Comparison of ENCODE assay signal across 32 cellular contexts in genomic region chr2:68920481-68921170, GRCh38. TPM values are rescaled to one million over a fixed set of nuclear protein-coding genes. Genes with fewer than 3 reads are reported as not detected.
"Had no signal": no experiment of that assay in that cellular context is flagged by ENCODE, and none has a peak within 500 bp of the region (broad histone marks: within the 10 kb centered on the region; RNA-seq: fewer than 3 reads in every experiment).

No MANE protein-coding gene starts in this region.

- H3K4me3 ChIP-seq: lower lobe of right lung, psoas muscle, smooth muscle cell, upper lobe of left lung had no signal

- H3K27ac ChIP-seq: lower lobe of right lung, psoas muscle, upper lobe of left lung, VCaP had no signal

- H3K27me3 Mint-ChIP-seq: activated naive CD4-positive, alpha-beta T cell treated with anti-CD3 and anti-CD28 coated beads, Interleukin-2, amount 50 U/mL, for 24 hours; activated T-cell treated with anti-CD3 and anti-CD28 coated beads, Interleukin-2, amount 50 U/mL, for 24 hours; stimulated activated memory B cell treated with anti-CD40 and anti-IgM and Interleukin-4, amounts not matched to agents 10 μg/mL and 1 μg/mL and 100 μg/mL, for 72 hours; stimulated activated naive CD8-positive, alpha-beta T cell treated with anti-CD3 and anti-CD28 coated beads, Interleukin-15, amount 100 ng/mL, for 72 hours had no signal

- ATAC-seq: lower lobe of right lung; psoas muscle; stimulated activated memory B cell treated with anti-CD40 and anti-IgM and Interleukin-4, amounts not matched to agents 10 μg/mL and 1 μg/mL and 100 μg/mL, for 72 hours; stimulated activated naive CD8-positive, alpha-beta T cell treated with anti-CD3 and anti-CD28 coated beads, Interleukin-15, amount 100 ng/mL, for 72 hours had no signal

- H3K4me2 ChIP-seq: smooth muscle cell had no signal

- H3K27ac Mint-ChIP-seq: activated CD4-positive, alpha-beta memory T cell treated with anti-CD3 and anti-CD28 coated beads, Interleukin-2, amount 10 ng/mL, durations not matched to agents 7 days and 5 days; activated naive CD4-positive, alpha-beta T cell treated with anti-CD3 and anti-CD28 coated beads, Interleukin-2, amount 50 U/mL, for 24 hours; activated T-cell treated with anti-CD3 and anti-CD28 coated beads, Interleukin-2, amount 50 U/mL, for 24 hours; nephron; stimulated activated memory B cell treated with anti-CD40 and anti-IgM and Interleukin-4, amounts not matched to agents 10 μg/mL and 1 μg/mL and 100 μg/mL, for 72 hours; stimulated activated naive CD8-positive, alpha-beta T cell treated with anti-CD3 and anti-CD28 coated beads, Interleukin-15, amount 100 ng/mL, for 72 hours; T-helper 1 cell treated with Interleukin-12 subunit alpha and Interleukin-12 subunit beta and Interleukin-4 antibody, amounts not matched to agents 30 μg/mL and 1 μg/mL, for 36 hours had no signal

- H3K9me3 ChIP-seq: lower lobe of right lung, psoas muscle, upper lobe of left lung had no signal

- H3K36me3 Mint-ChIP-seq: activated naive CD4-positive, alpha-beta T cell treated with anti-CD3 and anti-CD28 coated beads, Interleukin-2, amount 50 U/mL, for 24 hours; stimulated activated memory B cell treated with anti-CD40 and anti-IgM and Interleukin-4, amounts not matched to agents 10 μg/mL and 1 μg/mL and 100 μg/mL, for 72 hours had no signal

- FAIRE-seq: endothelial cell of umbilical vein, keratinocyte, TTC549 had no signal

- H3K9me3 Mint-ChIP-seq: activated CD4-positive, alpha-beta memory T cell treated with anti-CD3 and anti-CD28 coated beads, Interleukin-2, amount 10 ng/mL, durations not matched to agents 7 days and 5 days; activated naive CD4-positive, alpha-beta T cell treated with anti-CD3 and anti-CD28 coated beads, Interleukin-2, amount 50 U/mL, for 24 hours; activated T-cell treated with anti-CD3 and anti-CD28 coated beads, Interleukin-2, amount 50 U/mL, for 24 hours; nephron; stimulated activated memory B cell treated with anti-CD40 and anti-IgM and Interleukin-4, amounts not matched to agents 10 μg/mL and 1 μg/mL and 100 μg/mL, for 72 hours; stimulated activated naive CD8-positive, alpha-beta T cell treated with anti-CD3 and anti-CD28 coated beads, Interleukin-15, amount 100 ng/mL, for 72 hours; T-helper 1 cell treated with Interleukin-12 subunit alpha and Interleukin-12 subunit beta and Interleukin-4 antibody, amounts not matched to agents 30 μg/mL and 1 μg/mL, for 36 hours had no signal

- H3K36me3 ChIP-seq: lower lobe of right lung, upper lobe of left lung had no signal

- H3K4me1 Mint-ChIP-seq: nephron; stimulated activated memory B cell treated with anti-CD40 and anti-IgM and Interleukin-4, amounts not matched to agents 10 μg/mL and 1 μg/mL and 100 μg/mL, for 72 hours; stimulated activated naive CD8-positive, alpha-beta T cell treated with anti-CD3 and anti-CD28 coated beads, Interleukin-15, amount 100 ng/mL, for 72 hours had no signal

- H3K27me3 ChIP-seq: upper lobe of left lung had no signal

- H3K4me3 Mint-ChIP-seq: activated CD4-positive, alpha-beta memory T cell treated with anti-CD3 and anti-CD28 coated beads, Interleukin-2, amount 10 ng/mL, durations not matched to agents 7 days and 5 days; activated naive CD4-positive, alpha-beta T cell treated with anti-CD3 and anti-CD28 coated beads, Interleukin-2, amount 50 U/mL, for 24 hours; activated T-cell treated with anti-CD3 and anti-CD28 coated beads, Interleukin-2, amount 50 U/mL, for 24 hours; nephron; stimulated activated memory B cell treated with anti-CD40 and anti-IgM and Interleukin-4, amounts not matched to agents 10 μg/mL and 1 μg/mL and 100 μg/mL, for 72 hours; stimulated activated naive CD8-positive, alpha-beta T cell treated with anti-CD3 and anti-CD28 coated beads, Interleukin-15, amount 100 ng/mL, for 72 hours; T-helper 1 cell treated with Interleukin-12 subunit alpha and Interleukin-12 subunit beta and Interleukin-4 antibody, amounts not matched to agents 30 μg/mL and 1 μg/mL, for 36 hours had no signal

- DNase-seq: activated CD4-positive, alpha-beta memory T cell treated with anti-CD3 and anti-CD28 coated beads, Interleukin-2, amount 10 ng/mL, durations not matched to agents 7 days and 5 days; activated CD4-positive, alpha-beta T cell treated with anti-CD3 and anti-CD28 coated beads for 48 hours; activated CD8-positive, alpha-beta memory T cell treated with anti-CD3 and anti-CD28 coated beads, Interleukin-2, amount 50 U/mL, for 48 hours; activated gamma-delta T cell; activated T-cell treated with anti-CD3 and anti-CD28 coated beads, Interleukin-2, amount 50 U/mL, for 24 hours; cortex of kidney; foreskin fibroblast; hippocampal formation; lower lobe of right lung; psoas muscle; stimulated activated CD4-positive, alpha-beta T cell treated with anti-CD3 and anti-CD28 coated beads, Interleukin-1b, Interleukin-23, amount 100 ng/mL, for 48 hours; stimulated activated CD4-positive, alpha-beta T cell treated with anti-CD3 and anti-CD28 coated beads, Interleukin-4, amount 100 ng/mL, for 4 hours; stimulated activated CD8-positive, alpha-beta memory T cell treated with anti-CD3 and anti-CD28 coated beads, Interleukin-4, amount 100 ng/mL, for 48 hours; stimulated activated naive CD8-positive, alpha-beta T cell treated with anti-CD3 and anti-CD28 coated beads, Interleukin-15, amount 100 ng/mL, for 72 hours; substantia nigra; SW 1271; T-helper 9 cell; upper lobe of left lung had no signal

- H3K4me1 ChIP-seq: lower lobe of right lung, psoas muscle, upper lobe of left lung had no signal

RNA-seq across cellular contexts. Expression of gene GKN2, which starts 32.1 kb away (rescaled TPM):
- total RNA-seq: activated CD4-positive, alpha-beta memory T cell treated with anti-CD3 and anti-CD28 coated beads, Interleukin-2, amount 10 ng/mL, durations not matched to agents 7 days and 5 days; cardiac septum; cerebellum; endothelial cell of umbilical vein; mucosa of gallbladder; osteocyte; psoas muscle; smooth muscle cell had no signal
- polyA plus RNA-seq: endothelial cell of umbilical vein, psoas muscle, smooth muscle cell had no signal

RNA-seq across cellular contexts. Expression of gene BMP10, which starts 49.4 kb away (rescaled TPM):
- total RNA-seq: cerebellum, endothelial cell of umbilical vein, mucosa of gallbladder, osteocyte, smooth muscle cell, upper lobe of left lung had no signal
- polyA plus RNA-seq: endothelial cell of umbilical vein, esophagus, psoas muscle, smooth muscle cell had no signal

RNA-seq across cellular contexts. Expression of gene GKN1, which starts 53.8 kb away (rescaled TPM):
- total RNA-seq: activated CD4-positive, alpha-beta memory T cell treated with anti-CD3 and anti-CD28 coated beads, Interleukin-2, amount 10 ng/mL, durations not matched to agents 7 days and 5 days; cardiac septum; cerebellum; endothelial cell of umbilical vein; lower lobe of right lung; mucosa of gallbladder; osteocyte; psoas muscle; smooth muscle cell; upper lobe of left lung had no signal
- polyA plus RNA-seq: endothelial cell of umbilical vein, smooth muscle cell had no signal
